8 cellular contexts compared by ENCODE assay signal in genomic region chr20:49279677-49280462, GRCh38. TPM values are rescaled to one million over a fixed set of nuclear protein-coding genes. Genes with fewer than 3 reads are reported as not detected.
DNase-seq lines count a peak whose midpoint lies in the region; ATAC-seq and TF ChIP-seq lines count a peak whose summit lies in the region.

No MANE protein-coding gene starts in this region.

- peak overlapping the region; percentile 92 for H3K27ac ChIP-seq in psoas muscle

- peak; percentile 75 for DNase-seq in RKO (ENCODE audit: low spot score)
- no peak for DNase-seq in epithelial cell of proximal tubule (ENCODE audit: low read depth)
- no peak for DNase-seq in psoas muscle
- DNase-seq in NCI-H226 = no peak
- DNase-seq in NCI-H774 (lab: John Stamatoyannopoulos, UW) = no peak
- DNase-seq in epidermal melanocyte (ENCODE audit: insufficient read length, low spot score) = no peak

- ATAC-seq in psoas muscle = no peak
- ATAC-seq in GM18861 (IDR thresholded peaks at IDR 0.05; ENCODE audit: unreplicated experiment) = no peak

- TF ChIP-seq POLR2A in GM18526 (IDR thresholded peaks at IDR 0.05; ENCODE audit: extremely low read depth, insufficient read length) = peak; percentile 25

- intact Hi-C loops in psoas muscle (cut with DNase I) = no loop called here

- H3K9me3 ChIP-seq in psoas muscle = no peaks in the 10 kb centered on the region

- peaks cover 36 to 67% of the 10 kb centered on the region in 2 donors for H3K36me3 ChIP-seq in psoas muscle (ENCODE audit: insufficient read depth in 1 of 2, low read depth in 1 of 2)

- peaks cover 59% of the 10 kb centered on the region for H3K4me1 ChIP-seq in psoas muscle

- WGBS in psoas muscle, 3 donors = 60 to 65% (median 62%) methylated on average over 7 of the region's 7 CpGs

- TF ChIP-seq CTCF in epithelial cell of proximal tubule (conservative IDR thresholded peaks at IDR 0.05; ENCODE audit: low read depth, low read length) (no peak), psoas muscle (IDR thresholded peaks at IDR 0.05) (no peak)

- H3K27me3 ChIP-seq in psoas muscle (ENCODE audit: insufficient read depth in 3 of 3, low read length in 2 of 3) = no peaks in the 10 kb centered on the region

- peak overlapping the region; percentile 98 for H3K4me3 ChIP-seq in epithelial cell of proximal tubule (ENCODE audit: low read depth, low read length)
- peak overlapping the region; percentile 84 for H3K4me3 ChIP-seq in psoas muscle

RNA-seq across cellular contexts. Expression of gene ZNFX1, which starts 2.0 kb away (rescaled TPM):
- total RNA-seq in epithelial cell of proximal tubule (16.0 and 16.4 TPM in 2 replicates), psoas muscle (10 to 100 TPM; 21.7 to 29.6 (median 24.6) TPM)
- 10 to 100 TPM in 2 of 3 donors, 1 to 10 TPM in 1; 8.4 to 16.1 (median 15.3) TPM for polyA plus RNA-seq in psoas muscle
